In genomic region chr15:38514601-38515000, GRCh38 we compare ENCODE assay signal across 10 cellular contexts. TPM values are rescaled to one million over a fixed set of nuclear protein-coding genes. Genes with fewer than 3 reads are reported as not detected.
DNase-seq lines count a peak whose midpoint lies in the region; ATAC-seq and TF ChIP-seq lines count a peak whose summit lies in the region.
"Had no signal": no experiment of that assay in that cellular context is flagged by ENCODE, and none has a peak within 500 bp of the region (broad histone marks: within the 10 kb centered on the region; RNA-seq: fewer than 3 reads in every experiment).

No MANE protein-coding gene starts in this region.

- H3K9me3 Mint-ChIP-seq in brain, result no peaks in the 10 kb centered on the region
- H3K9me3 Mint-ChIP-seq: neural crest cell had no signal

- no peak for TF ChIP-seq CTCF in brain (conservative IDR thresholded peaks at IDR 0.05)

- peak; percentile 57 for DNase-seq in EH (ENCODE audit: low read depth)
- no peak for DNase-seq in COR-L47 (lab: John Stamatoyannopoulos, UW)
- DNase-seq in hypothalamus (lab: John Stamatoyannopoulos, UW), result no peak
- no peak for DNase-seq in NCI-H2107 treated with DMSO at 0.1 percent for 48 hours (lab: John Stamatoyannopoulos, UW; ENCODE audit: unreplicated experiment)
- DNase-seq: hippocampal formation had no signal

- no peaks in the 10 kb centered on the region for H3K27me3 Mint-ChIP-seq in brain

- no peaks in the 10 kb centered on the region for H3K36me3 Mint-ChIP-seq in brain

- no peak overlapping the region for H3K4me3 Mint-ChIP-seq in brain
- H3K4me3 Mint-ChIP-seq: neural crest cell had no signal

- peak overlapping the region; percentile 10 to 74 (median 28) for H3K27ac Mint-ChIP-seq in brain

- peaks cover 28% of the 10 kb centered on the region for H3K4me1 Mint-ChIP-seq in brain

- peak; percentile 81 for ATAC-seq in GM19452 (IDR thresholded peaks at IDR 0.05; ENCODE audit: unreplicated experiment)
- ATAC-seq in HG03196 (IDR thresholded peaks at IDR 0.05; ENCODE audit: unreplicated experiment), result peak; percentile 69
- no peak for ATAC-seq in HG03521 (IDR thresholded peaks at IDR 0.05; ENCODE audit: unreplicated experiment)

RNA-seq across cellular contexts. Expression of gene RASGRP1, which starts 50.0 kb away (rescaled TPM):
- polyA plus RNA-seq in brain (ENCODE audit: insufficient read depth, low read depth, low replicate concordance), result 1.3 TPM
